9 cellular contexts compared by ENCODE assay signal in the genomic region with DNA sequence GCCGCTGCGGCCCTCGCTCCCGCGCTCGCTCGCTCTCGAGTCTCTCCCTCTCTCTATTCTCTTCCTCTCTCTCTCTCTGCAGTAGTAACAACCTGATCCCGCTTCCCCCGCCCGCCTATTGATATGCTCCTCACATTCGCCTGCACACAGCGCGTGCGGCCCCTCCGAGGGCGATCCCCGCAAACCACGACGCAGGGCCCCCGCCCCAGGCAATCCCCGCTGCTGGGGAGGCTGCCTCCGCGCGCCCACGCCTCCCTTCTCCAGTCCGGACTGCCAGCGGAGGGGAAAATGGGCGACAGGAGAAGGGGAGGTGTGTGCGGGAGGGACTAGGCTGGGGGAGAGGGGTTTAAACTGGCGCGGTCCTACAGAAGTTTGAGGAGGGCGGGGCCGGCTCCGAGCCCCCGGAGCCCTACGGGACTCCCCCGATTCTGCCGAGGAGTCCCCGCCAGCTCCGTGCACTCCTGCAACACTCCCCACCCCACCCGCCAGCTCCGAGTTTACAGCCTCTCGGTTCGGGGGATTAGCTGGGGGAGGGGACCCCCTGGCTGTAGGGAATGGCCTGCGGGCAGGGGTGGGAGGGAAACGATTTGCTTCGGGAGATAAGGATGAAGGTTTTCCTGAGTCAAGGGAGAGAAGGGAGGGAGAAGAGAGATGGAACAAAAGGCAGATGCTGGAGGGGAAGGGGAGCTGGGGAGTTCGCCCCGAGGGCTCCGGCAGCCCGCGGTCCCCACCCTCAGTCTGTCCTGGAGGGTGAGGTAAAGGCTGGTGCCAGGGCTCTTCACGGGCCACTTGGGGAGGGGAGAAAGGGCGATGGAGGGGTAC.
DNase-seq lines count a peak whose midpoint lies in the region; ATAC-seq, FAIRE-seq and TF ChIP-seq lines count a peak whose summit lies in the region.
"Had no signal": no experiment of that assay in that cellular context is flagged by ENCODE, and none has a peak within 500 bp of the region (broad histone marks: within the 10 kb centered on the region; RNA-seq: fewer than 3 reads in every experiment).

No MANE protein-coding gene starts in this region.

- CTCF ChIA-PET in CD8-positive, alpha-beta T cell (lab: Charles Lee), result no interaction called here

- no peak for FAIRE-seq in H54 (lab: Jason Lieb, UNC)
- FAIRE-seq: GM19239 had no signal

- no peaks in the 10 kb centered on the region for H3K36me3 ChIP-seq in CD8-positive, alpha-beta T cell (ENCODE audit: insufficient read depth, low read length)
- H3K36me3 ChIP-seq in MG63 (no peaks in the 10 kb centered on the region), neural progenitor cell (no peaks in the 10 kb centered on the region)

- no peak overlapping the region for H3K27ac ChIP-seq in CD8-positive, alpha-beta T cell (ENCODE audit: low read depth, low read length)
- no peak overlapping the region for H3K27ac ChIP-seq in neural progenitor cell

- TF ChIP-seq POLR2A in H54 (IDR thresholded peaks at IDR 0.05; ENCODE audit: low read depth, low read length), result no peak

- peaks cover 27% of the 10 kb centered on the region for H3K4me1 Mint-ChIP-seq in CD8-positive, alpha-beta T cell (ENCODE audit: low read depth)
- peaks cover 47% of the 10 kb centered on the region for H3K4me1 Mint-ChIP-seq in neural progenitor cell

- intact Hi-C loops in CD8-positive, alpha-beta T cell (cut with DNase I, micrococcal nuclease), result no loop called here

- no peak overlapping the region for H3K9ac ChIP-seq in neural progenitor cell

- H3K9me3 ChIP-seq in CD8-positive, alpha-beta T cell (ENCODE audit: low read length), result no peaks in the 10 kb centered on the region
- no peaks in the 10 kb centered on the region for H3K9me3 ChIP-seq in MG63
- H3K9me3 ChIP-seq in neural progenitor cell (ENCODE audit: low read depth), result no peaks in the 10 kb centered on the region

- H3K27me3 ChIP-seq in CD8-positive, alpha-beta T cell (ENCODE audit: insufficient read depth, low read length), result peaks cover 7% of the 10 kb centered on the region
- H3K27me3 ChIP-seq in MG63 (peaks cover 49% of the 10 kb centered on the region), neural progenitor cell (peaks cover 77% of the 10 kb centered on the region)

- peak in 1 of 7 experiments; percentile 15 for DNase-seq in CD8-positive, alpha-beta T cell
- peak; percentile 16 for DNase-seq in MG63
- peak; percentile 81 for DNase-seq in ecto neural progenitor cell (ENCODE audit: low spot score)
- peak; percentile 70 for DNase-seq in neural progenitor cell (ENCODE audit: low spot score)
- no peak for DNase-seq in H54 (ENCODE audit: insufficient read length, low spot score)
- no peak for DNase-seq in epidermal melanocyte (ENCODE audit: insufficient read length, low spot score)
- no peak for DNase-seq in hippocampal formation (lab: John Stamatoyannopoulos, UW)

- H3K27ac Mint-ChIP-seq in CD8-positive, alpha-beta T cell, result no peak overlapping the region
- no peak overlapping the region for H3K27ac Mint-ChIP-seq in neural progenitor cell

- TF ChIP-seq CTCF in CD8-positive, alpha-beta T cell (IDR thresholded peaks at IDR 0.05), result no peak
- no peak for TF ChIP-seq CTCF in neural progenitor cell (IDR thresholded peaks at IDR 0.05)

- H3K4me1 ChIP-seq in CD8-positive, alpha-beta T cell (ENCODE audit: insufficient read depth, low read length), result peaks cover 26% of the 10 kb centered on the region
- peaks cover 26% of the 10 kb centered on the region for H3K4me1 ChIP-seq in neural progenitor cell

- H3K79me2 ChIP-seq in neural progenitor cell (ENCODE audit: low read depth), result no peaks in the 10 kb centered on the region

- H3K27me3 Mint-ChIP-seq in CD8-positive, alpha-beta T cell (ENCODE audit: low read depth), result peaks cover 68% of the 10 kb centered on the region
- H3K27me3 Mint-ChIP-seq in neural progenitor cell (ENCODE audit: insufficient read depth, low read depth), result peaks cover 49% of the 10 kb centered on the region

- H3K4me3 ChIP-seq in CD8-positive, alpha-beta T cell (ENCODE audit: low read depth, low read length), result no peak overlapping the region
- H3K4me3 ChIP-seq in MG63, result peak overlapping the region; percentile 21; the same call in 1 of the 2 replicates
- H3K4me3 ChIP-seq in neural progenitor cell, result peak overlapping the region; percentile 69

- peaks cover 16% of the 10 kb centered on the region for H4K20me1 ChIP-seq in neural progenitor cell (ENCODE audit: low read depth)

- H3K9me3 Mint-ChIP-seq in CD8-positive, alpha-beta T cell, result no peaks in the 10 kb centered on the region
- no peaks in the 10 kb centered on the region for H3K9me3 Mint-ChIP-seq in neural progenitor cell

- peak overlapping the region; percentile 99 for H2AFZ ChIP-seq in neural progenitor cell (replicated peaks)

- ATAC-seq in CD8-positive, alpha-beta T cell, result peak; percentile 56
- ATAC-seq in HG03280 (IDR thresholded peaks at IDR 0.05; ENCODE audit: unreplicated experiment), result no peak

- peak overlapping the region; percentile 96 for H3K4me2 ChIP-seq in neural progenitor cell

- peak overlapping the region; percentile 72 for H3K4me3 Mint-ChIP-seq in CD8-positive, alpha-beta T cell
- H3K4me3 Mint-ChIP-seq in neural progenitor cell, result peak overlapping the region; percentile 82

- POLR2A ChIA-PET in CD8-positive, alpha-beta T cell (lab: Charles Lee), result interaction anchor here (0.9 kb wide), 1 partner anchor 12 kb away, joined by 3 read pairs; no protein-coding TSS in a partner anchor

- peaks cover 21% of the 10 kb centered on the region for H3F3A ChIP-seq in neural progenitor cell (ENCODE audit: low read depth)

- H3K36me3 Mint-ChIP-seq in CD8-positive, alpha-beta T cell, result no peaks in the 10 kb centered on the region
- no peaks in the 10 kb centered on the region for H3K36me3 Mint-ChIP-seq in neural progenitor cell

Comparison
In these comparisons a context has a peak if more than half of its experiments do, and no peak if none do; other contexts are left out.
1. DNase-seq: peak in MG63 (single experiment), ecto neural progenitor cell (single experiment) and neural progenitor cell (single experiment); none in H54 (single experiment), epidermal melanocyte (single experiment) and hippocampal formation (0 of 2).